In genomic region chr5:80077317-80077716, GRCh38 we compare ENCODE assay signal across 19 cellular contexts. TPM values are rescaled to one million over a fixed set of nuclear protein-coding genes. Genes with fewer than 3 reads are reported as not detected.
DNase-seq lines count a peak whose midpoint lies in the region; ATAC-seq, FAIRE-seq and TF ChIP-seq lines count a peak whose summit lies in the region.
"Had no signal": no experiment of that assay in that cellular context is flagged by ENCODE, and none has a peak within 500 bp of the region (broad histone marks: within the 10 kb centered on the region; RNA-seq: fewer than 3 reads in every experiment).

No MANE protein-coding gene starts in this region.

- H3K4me3 ChIP-seq in HepG2 (replicated peaks in 1 of 3; ENCODE audit: insufficient read depth in 1 of 3, low read depth in 2 of 3, low read length in 3 of 3) (no peak overlapping the region), right lobe of liver (no peak overlapping the region), heart right ventricle (no peak overlapping the region), right atrium auricular region (no peak overlapping the region)
- H3K4me3 ChIP-seq: BLaER1 treated with 17β-estradiol and CSF1 and Interleukin-3, amounts not matched to agents 10 nM and 100 nM; GM12878 had no signal

- H3K4me3 Mint-ChIP-seq in mesothelial cell of epicardium: no peak overlapping the region
- H3K4me3 Mint-ChIP-seq: B cell; CD8-positive, alpha-beta T cell had no signal

- H3K4me1 ChIP-seq in HepG2 (ENCODE audit: insufficient read depth, low read length) (no peaks in the 10 kb centered on the region), right lobe of liver (no peaks in the 10 kb centered on the region), heart right ventricle (peaks cover 0 to 28% (median 8%) of the 10 kb centered on the region in 9 donors), right atrium auricular region (peaks cover 0 to 15% of the 10 kb centered on the region in 2 donors)

- H3K4me2 ChIP-seq in HepG2 (ENCODE audit: low read depth, low read length): no peak overlapping the region

- in situ Hi-C loops in HepG2 (cut with HindIII; ENCODE audit: extremely low pct_ligation_motif_present, low pct_unique_long_range_greater_than_20kb): no loop called here

- no peak for TF ChIP-seq RAD21 in HepG2 (CRISPR knock-in tag; IDR thresholded peaks at IDR 0.05)

- no peak for ATAC-seq in HepG2
- ATAC-seq in right lobe of liver: no peak
- peak in 6 of 8 donors; percentile 12 to 56 (median 44) for ATAC-seq in heart right ventricle
- ATAC-seq: CD8-positive, alpha-beta T cell; GM12878; HCT116 had no signal

- FAIRE-seq in HepG2 (lab: Jason Lieb, UNC): no peak
- FAIRE-seq: GM12878 had no signal

- H3K27me3 ChIP-seq in HepG2 (ENCODE audit: control insufficient read depth in 1 of 2, insufficient read depth in 2 of 2, low read length in 2 of 2) (peaks cover 0 to 4% of the 10 kb centered on the region in 2 experiments; a peak in 1 of 5 replicates), right lobe of liver (no peaks in the 10 kb centered on the region), heart right ventricle (no peaks in the 10 kb centered on the region), right atrium auricular region (no peaks in the 10 kb centered on the region)
- H3K27me3 ChIP-seq: BLaER1 treated with 17β-estradiol and CSF1 and Interleukin-3, amounts not matched to agents 10 nM and 100 nM had no signal

- intact Hi-C loops in HepG2 (cut with micrococcal nuclease; ENCODE audit: unreplicated experiment) (no loop called here), right lobe of liver (cut with DNase I) (no loop called here), heart right ventricle (cut with DNase I) (loop anchor here in 1 of 10 donors (10.0 kb wide), 1 partner anchor 373 kb away; no protein-coding TSS in a partner anchor)

- peaks cover 11% of the 10 kb centered on the region for H3K36me3 Mint-ChIP-seq in mesothelial cell of epicardium

- H3K79me2 ChIP-seq in HepG2 (ENCODE audit: insufficient read depth, low read length): no peaks in the 10 kb centered on the region

- BruUV-seq in HepG2 (replicated peaks; lab: Mats Ljungman, UMichigan): no TSS peak

- no peak overlapping the region for H3K9ac ChIP-seq in HepG2 (ENCODE audit: insufficient read depth, low read depth, low read length)
- H3K9ac ChIP-seq: BLaER1 treated with 17β-estradiol and CSF1 and Interleukin-3, amounts not matched to agents 10 nM and 100 nM had no signal

- POLR2A ChIA-PET in HepG2 (lab: Yijun Ruan, JAX): no interaction called here

- TF ChIP-seq POLR2A in HepG2 (IDR thresholded peaks at IDR 0.05; ENCODE audit: insufficient read depth in 1 of 2, low read depth in 2 of 2, low read length in 2 of 2) (no peak), right lobe of liver (IDR thresholded peaks at IDR 0.05) (no peak)

- H3K27me3 Mint-ChIP-seq in mesothelial cell of epicardium (ENCODE audit: low read depth): no peaks in the 10 kb centered on the region
- H3K27me3 Mint-ChIP-seq: B cell had no signal

- peaks cover 8% of the 10 kb centered on the region for H3K4me1 Mint-ChIP-seq in mesothelial cell of epicardium

- TF ChIP-seq EP300 in HepG2 (IDR thresholded peaks at IDR 0.05; ENCODE audit: low read depth in 2 of 2, low read length in 2 of 2) (no peak), HepG2 (CRISPR knock-in tag; IDR thresholded peaks at IDR 0.05; ENCODE audit: borderline replicate concordance) (no peak)

- TF ChIP-seq CTCF in HepG2 (CRISPR knock-in tag; IDR thresholded peaks at IDR 0.05) (no peak), right lobe of liver (IDR thresholded peaks at IDR 0.05) (no peak), heart right ventricle (IDR thresholded peaks at IDR 0.05) (no peak), right atrium auricular region (IDR thresholded peaks at IDR 0.05) (no peak), mesothelial cell of epicardium (IDR thresholded peaks at IDR 0.05; ENCODE audit: unreplicated experiment) (no peak)

- H3K27ac ChIP-seq in HepG2 (ENCODE audit: extremely low read length, insufficient read depth, low read length) (no peak overlapping the region), right lobe of liver (no peak overlapping the region), heart right ventricle (peak overlapping the region in 2 of 10 donors; percentile 5 to 11), right atrium auricular region (peak overlapping the region; percentile 33 to 41)
- H3K27ac ChIP-seq: BLaER1 treated with 17β-estradiol and CSF1 and Interleukin-3, amounts not matched to agents 10 nM and 100 nM had no signal

- H3K9me3 ChIP-seq in HepG2 (ENCODE audit: low read length) (no peaks in the 10 kb centered on the region), right lobe of liver (no peaks in the 10 kb centered on the region), heart right ventricle (no peaks in the 10 kb centered on the region), right atrium auricular region (no peaks in the 10 kb centered on the region)

- no peak overlapping the region for H2AFZ ChIP-seq in HepG2 (ENCODE audit: low read length)

- no peaks in the 10 kb centered on the region for H3K36me3 ChIP-seq in HepG2 (replicated peaks in 1 of 2; ENCODE audit: control insufficient read depth in 1 of 2, insufficient read depth in 2 of 2, low read length in 2 of 2)
- no peaks in the 10 kb centered on the region for H3K36me3 ChIP-seq in right lobe of liver
- peaks cover 0 to 68% (median 0%) of the 10 kb centered on the region in 9 donors for H3K36me3 ChIP-seq in heart right ventricle
- H3K36me3 ChIP-seq in right atrium auricular region: no peaks in the 10 kb centered on the region

- CTCF ChIA-PET in HepG2 (lab: Yijun Ruan, JAX; ENCODE audit: low intra/inter-chr PET ratio, low total read pairs): no interaction called here

- DNase-seq in HepG2 (ENCODE audit: low spot score): no peak
- DNase-seq in right lobe of liver: no peak
- DNase-seq in heart right ventricle: no peak
- no peak for DNase-seq in right atrium auricular region (ENCODE audit: low spot score)
- no peak for DNase-seq in germinal center (ENCODE audit: low spot score)
- DNase-seq in activated naive CD4-positive, alpha-beta T cell treated with anti-CD3 and anti-CD28 coated beads, Interleukin-2, amount 50 U/mL, for 16 hours: no peak
- no peak for DNase-seq in mesothelial cell of epicardium (ENCODE audit: low spot score in 2 of 2, unreplicated experiment in 2 of 2)
- DNase-seq: CD8-positive, alpha-beta T cell; COR-L47; DMS 273 treated with DMSO at 0.1 percent for 48 hours; DMS53; DND-41; EL; GOT3; H7 had no signal

- H3K27ac Mint-ChIP-seq in mesothelial cell of epicardium: no peak overlapping the region
- H3K27ac Mint-ChIP-seq: B cell; CD8-positive, alpha-beta T cell had no signal

- H3K9me3 Mint-ChIP-seq in mesothelial cell of epicardium: no peaks in the 10 kb centered on the region
- H3K9me3 Mint-ChIP-seq: CD8-positive, alpha-beta T cell had no signal

- WGBS in HepG2 (ENCODE audit: low lambda C conversion rate): no CpG with 5 or more reads among the region's 2 CpGs
- 65% methylated on average over 2 of the region's 2 CpGs for WGBS in right lobe of liver (ENCODE audit: insufficient coverage, low coverage, low lambda C conversion rate, missing lambda C conversion rate)
- 51 to 66% methylated on average over 2 of the region's 2 CpGs for WGBS in heart right ventricle, 2 donors

- no peaks in the 10 kb centered on the region for H4K20me1 ChIP-seq in HepG2 (ENCODE audit: insufficient read depth, low read length)
- H4K20me1 ChIP-seq: BLaER1 treated with 17β-estradiol and CSF1 and Interleukin-3, amounts not matched to agents 10 nM and 100 nM had no signal

TF ChIP-seq in HepG2, 621 proteins besides CTCF, POLR2A, EP300 and RAD21 (continues in another document):
- TF ChIP-seq, protein P1, sequence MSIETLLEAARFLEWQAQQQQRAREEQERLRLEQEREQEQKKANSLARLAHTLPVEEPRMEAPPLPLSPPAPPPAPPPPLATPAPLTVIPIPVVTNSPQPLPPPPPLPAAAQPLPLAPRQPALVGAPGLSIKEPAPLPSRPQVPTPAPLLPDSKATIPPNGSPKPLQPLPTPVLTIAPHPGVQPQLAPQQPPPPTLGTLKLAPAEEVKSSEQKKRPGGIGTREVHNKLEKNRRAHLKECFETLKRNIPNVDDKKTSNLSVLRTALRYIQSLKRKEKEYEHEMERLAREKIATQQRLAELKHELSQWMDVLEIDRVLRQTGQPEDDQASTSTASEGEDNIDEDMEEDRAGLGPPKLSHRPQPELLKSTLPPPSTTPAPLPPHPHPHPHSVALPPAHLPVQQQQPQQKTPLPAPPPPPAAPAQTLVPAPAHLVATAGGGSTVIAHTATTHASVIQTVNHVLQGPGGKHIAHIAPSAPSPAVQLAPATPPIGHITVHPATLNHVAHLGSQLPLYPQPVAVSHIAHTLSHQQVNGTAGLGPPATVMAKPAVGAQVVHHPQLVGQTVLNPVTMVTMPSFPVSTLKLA (IDR thresholded peaks at IDR 0.05): 0 out of 2 replicates have a peak, but pooled peaks have one; percentile 9

RNA-seq across cellular contexts. Expression of gene THBS4, which starts 42.2 kb away (rescaled TPM):
- 0.60 and 0.98 TPM in 2 replicates for total RNA-seq in HepG2 (2016; rRNA removed; fragmentation: Illumina TruSeq; extraction: Trizol)
- 0.71 TPM in 1 of 2 replicates, not detected in the other for total RNA-seq in HepG2 (2016; cell fraction: cytosol; rRNA removed; fragmentation: Illumina TruSeq; extraction: Trizol; ENCODE audit: low read depth)
- 0.97 and 1.1 TPM in 2 replicates for total RNA-seq in HepG2 (2016; cell fraction: insoluble cytoplasmic fraction; rRNA removed; fragmentation: Illumina TruSeq; extraction: Trizol)
- 0.06 and 0.31 TPM in 2 replicates for total RNA-seq in HepG2 (2016; cell fraction: membrane; rRNA removed; fragmentation: Illumina TruSeq; extraction: Trizol)
- total RNA-seq in HepG2 (2016; cell fraction: nucleus; rRNA removed; fragmentation: Illumina TruSeq; extraction: Trizol): 0.44 and 1.5 TPM in 2 replicates
- polyA plus RNA-seq in HepG2 (2011; rRNA removed): 1.0 and 1.2 TPM in 2 replicates
- polyA plus RNA-seq in HepG2 (2011; cell fraction: cytosol; rRNA removed): 0.46 and 0.53 TPM in 2 replicates
- 1.5 and 1.6 TPM in 2 replicates for polyA plus RNA-seq in HepG2 (2011; cell fraction: nucleus; rRNA removed)
- polyA plus RNA-seq in HepG2 (2012): 0.72 and 1.9 TPM in 2 replicates
- 0.16 TPM in 1 of 2 replicates, not detected in the other for polyA plus RNA-seq in HepG2 (2016; cell fraction: cytosol; fragmentation: Illumina TruSeq; extraction: Trizol; ENCODE audit: low read depth)
- polyA plus RNA-seq in HepG2 (2016; cell fraction: insoluble cytoplasmic fraction; fragmentation: Illumina TruSeq; extraction: Trizol; ENCODE audit: low read depth): 0.58 and 0.60 TPM in 2 replicates
- polyA plus RNA-seq in HepG2 (2016; cell fraction: membrane; fragmentation: Illumina TruSeq; extraction: Trizol; ENCODE audit: low read depth): 0.21 TPM in 1 of 2 replicates, not detected in the other
- 0.73 and 0.78 TPM in 2 replicates for polyA plus RNA-seq in HepG2 (2016; cell fraction: nucleus; fragmentation: Illumina TruSeq; extraction: Trizol; ENCODE audit: insufficient read depth, low read depth)
- 0.46 and 0.56 TPM in 2 replicates for polyA minus RNA-seq in HepG2 (2011; rRNA and poly(A)+ RNA removed; ENCODE audit: low replicate concordance)
- not detected in 2 replicates for polyA minus RNA-seq in HepG2 (2011; cell fraction: cytosol; rRNA and poly(A)+ RNA removed)
- polyA minus RNA-seq in HepG2 (2011; cell fraction: nucleus; rRNA and poly(A)+ RNA removed): 1.2 and 1.3 TPM in 2 replicates
- total RNA-seq in right lobe of liver: under 1 TPM in 2 of 6 experiments, not detected in 4; 0.24 to 0.37 TPM
- total RNA-seq in heart right ventricle: 100 to 1,000 TPM in 3 of 10 donors, 10 to 100 TPM in 7; 41.1 to 180 (median 68.0) TPM
- polyA plus RNA-seq in heart right ventricle: 10 to 100 TPM; 60.4 to 65.6 TPM
- 10 to 100 TPM in 1 of 2 donors, 1 to 10 TPM in 1; 8.5 to 91.5 TPM for total RNA-seq in right atrium auricular region
- 15.6 to 17.3 TPM (median 17.1 TPM) in 3 replicates for total RNA-seq in mesothelial cell of epicardium
- total RNA-seq: CD8-positive, alpha-beta T cell had no signal

Comparison
In these comparisons a context has a peak if more than half of its experiments do, and no peak if none do; other contexts are left out.
1. ATAC-seq: peak in heart right ventricle (6 of 8); none in HepG2 (single experiment) and right lobe of liver (0 of 4).
2. H3K27ac ChIP-seq: peak in right atrium auricular region (2 of 2); none in HepG2 (single experiment) and right lobe of liver (0 of 3).